Comparison of ENCODE assay signal across 27 cellular contexts in the genomic region with DNA sequence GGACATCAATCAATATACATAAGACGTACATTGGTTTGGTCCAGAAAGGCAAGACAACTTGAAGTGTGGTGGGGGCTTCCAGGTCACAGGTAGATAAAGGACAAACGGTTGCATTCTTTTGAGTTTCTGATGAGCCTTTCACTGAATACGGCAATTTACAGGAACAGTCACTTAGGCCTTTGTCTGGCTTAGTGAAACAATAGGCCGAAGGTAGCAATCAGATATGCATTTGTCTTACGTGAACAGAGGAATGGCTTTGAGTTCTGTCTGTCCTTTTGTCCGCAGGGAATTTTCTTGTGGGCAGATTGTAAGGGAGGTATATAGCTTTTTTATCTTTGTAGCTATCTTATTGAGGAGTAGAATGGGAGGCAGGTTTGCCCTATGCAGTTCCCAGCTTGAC.
"Had no signal": no experiment of that assay in that cellular context is flagged by ENCODE, and none has a peak within 500 bp of the region (broad histone marks: within the 10 kb centered on the region; RNA-seq: fewer than 3 reads in every experiment).

No MANE protein-coding gene starts in this region.

- H3K36me3 ChIP-seq: heart right ventricle, pancreas, prostate gland, thoracic aorta, upper lobe of right lung had no signal

- H3K9me3 Mint-ChIP-seq: activated T-cell treated with anti-CD3 and anti-CD28 coated beads, Interleukin-2, amount 50 U/mL, for 24 hours; effector memory CD8-positive, alpha-beta T cell; naive B cell; neural crest cell; stimulated activated effector memory CD8-positive, alpha-beta T cell treated with anti-CD3 and anti-CD28 coated beads, Interleukin-12 subunit alpha, Interleukin-12 subunit beta, amount 100 ng/mL, for 72 hours; stimulated activated naive CD8-positive, alpha-beta T cell treated with anti-CD3 and anti-CD28 coated beads, Interleukin-15, Interleukin-2, amounts not matched to agents 100 ng/mL and 50 ng/mL, for 24 hours; T-cell had no signal

- H3K27me3 ChIP-seq: heart right ventricle, pancreas, upper lobe of right lung had no signal

- H3K27ac Mint-ChIP-seq: activated CD4-positive, alpha-beta T cell treated with anti-CD3 and anti-CD28 coated beads for 36 hours; activated T-cell treated with anti-CD3 and anti-CD28 coated beads, Interleukin-2, amount 50 U/mL, for 24 hours; effector memory CD8-positive, alpha-beta T cell; stimulated activated effector memory CD8-positive, alpha-beta T cell treated with anti-CD3 and anti-CD28 coated beads, Interleukin-12 subunit alpha, Interleukin-12 subunit beta, amount 100 ng/mL, for 72 hours; stimulated activated naive CD8-positive, alpha-beta T cell treated with anti-CD3 and anti-CD28 coated beads, Interleukin-15, Interleukin-2, amounts not matched to agents 100 ng/mL and 50 ng/mL, for 24 hours; T-cell had no signal

- ATAC-seq: activated CD4-positive, alpha-beta T cell treated with anti-CD3 and anti-CD28 coated beads for 36 hours; effector memory CD8-positive, alpha-beta T cell; heart right ventricle; left ventricle myocardium superior; sciatic nerve; stimulated activated effector memory CD8-positive, alpha-beta T cell treated with anti-CD3 and anti-CD28 coated beads, Interleukin-12 subunit alpha, Interleukin-12 subunit beta, amount 100 ng/mL, for 72 hours; T-cell; upper lobe of right lung had no signal

- H3K4me3 ChIP-seq: heart right ventricle, pancreas, prostate gland, skin epidermis, thoracic aorta, upper lobe of right lung had no signal

- H3K4me1 Mint-ChIP-seq: activated CD4-positive, alpha-beta T cell treated with anti-CD3 and anti-CD28 coated beads for 36 hours; naive B cell; neural crest cell; stimulated activated effector memory CD8-positive, alpha-beta T cell treated with anti-CD3 and anti-CD28 coated beads, Interleukin-12 subunit alpha, Interleukin-12 subunit beta, amount 100 ng/mL, for 72 hours had no signal

- H3K27ac ChIP-seq: heart right ventricle, pancreas, prostate gland, skin epidermis, thoracic aorta, upper lobe of right lung had no signal

- H3K4me1 ChIP-seq: prostate gland, upper lobe of right lung had no signal

- H3K27me3 Mint-ChIP-seq: activated CD4-positive, alpha-beta T cell treated with anti-CD3 and anti-CD28 coated beads for 36 hours; activated T-cell treated with anti-CD3 and anti-CD28 coated beads, Interleukin-2, amount 50 U/mL, for 24 hours; effector memory CD8-positive, alpha-beta T cell; stimulated activated naive CD8-positive, alpha-beta T cell treated with anti-CD3 and anti-CD28 coated beads, Interleukin-15, Interleukin-2, amounts not matched to agents 100 ng/mL and 50 ng/mL, for 24 hours had no signal

- DNase-seq: activated CD4-positive, alpha-beta T cell treated with anti-CD3 and anti-CD28 coated beads for 36 hours; activated CD4-positive, alpha-beta T cell treated with anti-CD3 and anti-CD28 coated beads, Interleukin-2, amount 50 U/mL, for 4 hours; activated CD4-positive, CD25-positive, alpha-beta regulatory T cell; activated CD8-positive, alpha-beta memory T cell treated with anti-CD3 and anti-CD28 coated beads, Interleukin-2, amount 50 U/mL, for 4 hours; activated gamma-delta T cell treated with Interleukin-2 at 50 U/mL for 16 hours; activated naive CD4-positive, alpha-beta T cell treated with anti-CD3 and anti-CD28 coated beads, Interleukin-2, amount 50 U/mL, for 16 hours; activated T-cell treated with anti-CD3 and anti-CD28 coated beads, Interleukin-2, amount 50 U/mL, for 24 hours; amniotic stem cell; caudate nucleus; cortex of kidney; effector memory CD8-positive, alpha-beta T cell; heart right ventricle; left cardiac atrium; left ventricle myocardium superior; naive B cell; nucleus accumbens; pancreas; stimulated activated CD4-positive, alpha-beta T cell treated with anti-CD3 and anti-CD28 coated beads, Interleukin-4, amount 100 ng/mL, for 24 hours; T-cell; upper lobe of right lung had no signal

- H3K4me3 Mint-ChIP-seq: activated CD4-positive, alpha-beta T cell treated with anti-CD3 and anti-CD28 coated beads for 36 hours; activated T-cell treated with anti-CD3 and anti-CD28 coated beads, Interleukin-2, amount 50 U/mL, for 24 hours; effector memory CD8-positive, alpha-beta T cell; naive B cell; neural crest cell; stimulated activated effector memory CD8-positive, alpha-beta T cell treated with anti-CD3 and anti-CD28 coated beads, Interleukin-12 subunit alpha, Interleukin-12 subunit beta, amount 100 ng/mL, for 72 hours; stimulated activated naive CD8-positive, alpha-beta T cell treated with anti-CD3 and anti-CD28 coated beads, Interleukin-15, Interleukin-2, amounts not matched to agents 100 ng/mL and 50 ng/mL, for 24 hours; T-cell had no signal

- H3K36me3 Mint-ChIP-seq: naive B cell; stimulated activated effector memory CD8-positive, alpha-beta T cell treated with anti-CD3 and anti-CD28 coated beads, Interleukin-12 subunit alpha, Interleukin-12 subunit beta, amount 100 ng/mL, for 72 hours; T-cell had no signal
